In the genomic region with DNA sequence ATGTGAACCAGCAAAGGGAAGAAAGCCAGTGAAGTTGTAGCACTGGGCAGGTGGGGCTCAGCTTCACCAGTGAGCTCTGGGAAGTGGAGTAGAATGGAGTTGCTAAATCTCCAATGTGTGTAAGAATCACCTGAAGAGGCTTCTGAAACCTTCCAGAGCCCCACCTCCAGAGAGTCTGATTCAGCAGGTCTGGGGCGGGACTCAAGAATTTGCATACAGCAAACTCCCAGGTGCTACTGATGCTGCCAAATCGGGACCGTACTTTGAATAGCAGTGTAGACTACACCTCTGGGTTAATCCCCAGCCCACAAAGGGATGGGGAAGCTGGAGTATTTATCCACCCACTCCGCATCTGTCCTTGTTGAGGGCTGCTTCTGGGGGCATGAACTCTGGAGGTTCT, we compare ENCODE assay signal across 18 cellular contexts.
DNase-seq lines count a peak whose midpoint lies in the region; ATAC-seq, FAIRE-seq and TF ChIP-seq lines count a peak whose summit lies in the region.
"Had no signal": no experiment of that assay in that cellular context is flagged by ENCODE, and none has a peak within 500 bp of the region (broad histone marks: within the 10 kb centered on the region; RNA-seq: fewer than 3 reads in every experiment).

No MANE protein-coding gene starts in this region.

- intact Hi-C loops in kidney (cut with DNase I) (no loop called here), posterior vena cava (cut with DNase I) (no loop called here)

- H3K27me3 Mint-ChIP-seq in GM23338 (ENCODE audit: insufficient read depth, low read depth, poor library complexity) (peaks cover 9% of the 10 kb centered on the region), H9 (ENCODE audit: low read depth) (peaks cover 14% of the 10 kb centered on the region; the same call in 1 of the 2 replicates)

- H3K4me2 ChIP-seq in GM23338, result peak overlapping the region; percentile 67
- H3K4me2 ChIP-seq in H9 (ENCODE audit: insufficient read depth, insufficient read length, low read length), result no peak overlapping the region
- H3K4me2 ChIP-seq: BLaER1 had no signal

- H3T11ph ChIP-seq in H9 (ENCODE audit: low read length), result no peak overlapping the region

- H3K4me1 Mint-ChIP-seq in GM23338 (peaks cover 38% of the 10 kb centered on the region), H9 (peaks cover 38 to 45% of the 10 kb centered on the region in 2 experiments)
- H3K4me1 Mint-ChIP-seq: CD14-positive monocyte; CD4-positive, alpha-beta memory T cell had no signal

- peaks cover 8% of the 10 kb centered on the region; the same call in 1 of the 2 replicates for H3K9me2 ChIP-seq in GM23338 (ENCODE audit: insufficient read depth)

- H3K36me3 ChIP-seq in GM23338 (ENCODE audit: insufficient read depth), result no peaks in the 10 kb centered on the region
- no peaks in the 10 kb centered on the region for H3K36me3 ChIP-seq in kidney (ENCODE audit: control insufficient read depth in 1 of 2, insufficient read depth in 2 of 2, low read length in 2 of 2)
- H3K36me3 ChIP-seq: BLaER1 had no signal

- H3K4me3 Mint-ChIP-seq in GM23338 (no peak overlapping the region), H9 (no peak overlapping the region)
- H3K4me3 Mint-ChIP-seq: CD14-positive monocyte; CD4-positive, alpha-beta memory T cell had no signal

- H3K36me3 Mint-ChIP-seq in GM23338 (ENCODE audit: low read depth), result peaks cover 7% of the 10 kb centered on the region; the same call in 2 of the 3 replicates
- H3K36me3 Mint-ChIP-seq in H9 (ENCODE audit: insufficient read depth in 1 of 3, low read depth in 3 of 3), result no peaks in the 10 kb centered on the region
- H3K36me3 Mint-ChIP-seq: CD14-positive monocyte; CD4-positive, alpha-beta memory T cell had no signal

- DNase-seq in GM23338 (ENCODE audit: low spot score), result peak; percentile 52
- DNase-seq in NCI-H526 (lab: John Stamatoyannopoulos, UW), result peak; percentile 73 to 88
- peak; percentile 72 for DNase-seq in RPMI8226
- DNase-seq in kidney, result peak; percentile 13
- DNase-seq in posterior vena cava (ENCODE audit: low spot score), result no peak
- DNase-seq in SHP77 (lab: John Stamatoyannopoulos, UW), result no peak
- no peak for DNase-seq in H9
- DNase-seq: 8988T; CD4-positive, alpha-beta memory T cell; DMS153; DMS79; GDM1; GM23248; H7 had no signal

- H3K4me1 ChIP-seq in GM23338 (ENCODE audit: insufficient read depth), result peaks cover 31% of the 10 kb centered on the region
- no peaks in the 10 kb centered on the region for H3K4me1 ChIP-seq in kidney (ENCODE audit: control insufficient read depth in 1 of 2, insufficient read depth in 1 of 2, low read depth in 1 of 2, low read length in 2 of 2)
- H3K4me1 ChIP-seq in H9 (ENCODE audit: insufficient read depth, low read length), result peaks cover 14% of the 10 kb centered on the region; the same call in 1 of the 2 replicates
- H3K4me1 ChIP-seq: BLaER1 had no signal

- no peak overlapping the region for H3K4ac ChIP-seq in H9 (ENCODE audit: low read depth, low read length)

- H3K18ac ChIP-seq in H9 (ENCODE audit: insufficient read length, low read depth, low read length), result no peak overlapping the region

- H3K27ac ChIP-seq in GM23338 (ENCODE audit: low read depth) (no peak overlapping the region), kidney (ENCODE audit: low read depth in 2 of 2, low read length in 2 of 2) (no peak overlapping the region), H9 (ENCODE audit: insufficient read length, low read depth, low read length) (no peak overlapping the region)
- H3K27ac ChIP-seq: BLaER1, GM23248 had no signal

- H2AFZ ChIP-seq in GM23338 (no peak overlapping the region), H9 (ENCODE audit: low read length) (no peak overlapping the region)
- H2AFZ ChIP-seq: GM23248 had no signal

- H3K56ac ChIP-seq in H9 (ENCODE audit: insufficient read length, low read depth, low read length), result no peak overlapping the region

- H3K23me2 ChIP-seq in H9 (ENCODE audit: insufficient read length, low read depth, low read length, poor library complexity, severe bottlenecking), result no peaks in the 10 kb centered on the region

- H3K4me3 ChIP-seq in GM23338, result no peak overlapping the region
- no peak overlapping the region for H3K4me3 ChIP-seq in kidney (ENCODE audit: low read length in 2 of 2)
- H3K4me3 ChIP-seq: BLaER1, GM23248 had no signal

- no peak overlapping the region; the same call in 1 of the 2 replicates for H3K14ac ChIP-seq in H9 (ENCODE audit: insufficient read depth, low read length)

- H3K9ac ChIP-seq in kidney (ENCODE audit: low read length in 2 of 2) (no peak overlapping the region), H9 (ENCODE audit: extremely low read depth, insufficient read length, low read length) (no peak overlapping the region)
- H3K9ac ChIP-seq: BLaER1, GM23248 had no signal

- no peaks in the 10 kb centered on the region for H4K20me1 ChIP-seq in GM23338 (replicated peaks; ENCODE audit: insufficient read depth)
- no peaks in the 10 kb centered on the region for H4K20me1 ChIP-seq in H9 (ENCODE audit: control insufficient read depth, insufficient read depth, insufficient read length)

- no peak overlapping the region for H2BK120ac ChIP-seq in H9 (ENCODE audit: low read depth, low read length, poor library complexity, severe bottlenecking)

- H3K9me3 ChIP-seq in kidney (ENCODE audit: control insufficient read depth in 1 of 2, low read length in 2 of 2), result no peaks in the 10 kb centered on the region
- H3K9me3 ChIP-seq in H9 (ENCODE audit: control insufficient read depth, low read depth, low read length), result no peaks in the 10 kb centered on the region
- H3K9me3 ChIP-seq: BLaER1 had no signal

- no peak overlapping the region for H4K91ac ChIP-seq in H9 (ENCODE audit: insufficient read length, low read depth, low read length)

- no peak overlapping the region for H4K5ac ChIP-seq in H9 (ENCODE audit: insufficient read length, low read depth, low read length)

- no peaks in the 10 kb centered on the region for H3K27me3 ChIP-seq in GM23338 (ENCODE audit: insufficient read depth)
- H3K27me3 ChIP-seq in H9 (ENCODE audit: insufficient read depth, low read length), result no peaks in the 10 kb centered on the region
- H3K27me3 ChIP-seq: BLaER1 had no signal

- no peak overlapping the region for H3K23ac ChIP-seq in H9 (ENCODE audit: insufficient read length, low read depth, low read length)

- H2BK20ac ChIP-seq in H9 (ENCODE audit: low read depth, low read length, poor library complexity, severe bottlenecking), result no peak overlapping the region

- no peak overlapping the region for H2BK5ac ChIP-seq in H9 (ENCODE audit: insufficient read length, low read length)

- H3K79me1 ChIP-seq in H9 (ENCODE audit: insufficient read depth, low read depth, low read length, poor library complexity, severe bottlenecking), result no peaks in the 10 kb centered on the region

- no peak overlapping the region for H2BK12ac ChIP-seq in H9 (ENCODE audit: insufficient read length, low read depth, low read length)

- H3K79me2 ChIP-seq in GM23338 (replicated peaks; ENCODE audit: insufficient read depth), result no peaks in the 10 kb centered on the region
- H3K79me2 ChIP-seq in H9 (ENCODE audit: insufficient read depth, low read length), result no peaks in the 10 kb centered on the region

- TF ChIP-seq CTCF in GM23338 (conservative IDR thresholded peaks at IDR 0.05; ENCODE audit: low read depth in 2 of 2), result no peak
- no peak for TF ChIP-seq CTCF in kidney (IDR thresholded peaks at IDR 0.05; ENCODE audit: borderline replicate concordance, extremely low read depth, insufficient read depth)
- no peak for TF ChIP-seq CTCF in H9 (conservative IDR thresholded peaks at IDR 0.05)

- peak; percentile 68 for ATAC-seq in GM23338

- WGBS in H9 (ENCODE audit: extremely low coverage, insufficient read length, low lambda C conversion rate), result no CpG with 5 or more reads among the region's 4 CpGs

- H3K9me3 Mint-ChIP-seq in GM23338, result peaks cover 2% of the 10 kb centered on the region; the same call in 2 of the 3 replicates
- H3K9me3 Mint-ChIP-seq in H9, result no peaks in the 10 kb centered on the region; a peak in 2 of 5 replicates
- H3K9me3 Mint-ChIP-seq: CD14-positive monocyte had no signal

- H2BK15ac ChIP-seq in H9 (ENCODE audit: low read depth, low read length), result no peak overlapping the region

- FAIRE-seq in kidney (lab: Jason Lieb, UNC), result no peak
- FAIRE-seq: GM12892, GM18507 had no signal

- H3F3A ChIP-seq in GM23338 (replicated peaks; ENCODE audit: low read depth), result 0 out of 2 replicates have a peak, but pooled peaks cover 6% of the 10 kb centered on the region

- H2AK5ac ChIP-seq in H9 (ENCODE audit: insufficient read length, low read length), result no peak overlapping the region

- no peak overlapping the region for H4K8ac ChIP-seq in H9 (replicated peaks; ENCODE audit: insufficient read length, low read depth, low read length)

- H3K27ac Mint-ChIP-seq in GM23338 (peak overlapping the region; percentile 11; the same call in 1 of the 2 replicates), H9 (no peak overlapping the region)
- H3K27ac Mint-ChIP-seq: CD14-positive monocyte; CD4-positive, alpha-beta memory T cell had no signal

TF ChIP-seq in GM23338, 12 proteins besides CTCF, POLR2A, EP300 and RAD21 (continues in another document):
- TF ChIP-seq ZNF331 (CRISPR knock-in tag; IDR thresholded peaks at IDR 0.05; ENCODE audit: low read depth) (no peak), ZNF114 (CRISPR knock-in tag; IDR thresholded peaks at IDR 0.05) (no peak), JUNB (IDR thresholded peaks at IDR 0.05; ENCODE audit: unreplicated experiment) (no peak), NANOG (IDR thresholded peaks at IDR 0.05; ENCODE audit: borderline replicate concordance) (no peak)

Comparison
In these comparisons a context has a peak if more than half of its experiments do, and no peak if none do; other contexts are left out.
1. DNase-seq: peak in GM23338 (single experiment), NCI-H526 (2 of 2), RPMI8226 (single experiment) and kidney (single experiment); none in posterior vena cava (single experiment), SHP77 (0 of 2) and H9 (single experiment).